ENCODE assay signal across 1 cellular context in the genomic region with DNA sequence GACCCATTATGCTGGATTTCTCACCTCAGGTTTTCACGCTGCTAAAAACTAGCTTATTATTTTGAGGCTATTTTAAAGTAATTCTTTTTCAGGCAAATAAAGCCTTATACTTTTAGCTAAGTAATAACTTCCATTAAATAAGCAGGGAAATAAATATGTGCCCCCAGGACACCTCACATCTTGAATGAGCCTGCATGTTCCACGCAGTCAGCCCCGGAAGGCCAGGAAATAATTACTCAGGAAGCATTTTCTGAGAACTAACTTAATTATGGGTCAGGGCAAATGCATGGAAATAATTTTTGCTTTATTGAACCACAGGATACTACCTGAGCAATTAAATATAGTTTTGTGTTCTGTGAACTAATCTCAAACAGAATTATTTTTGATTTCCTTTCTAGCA.
TF ChIP-seq lines count a peak whose summit lies in the region.

No MANE protein-coding gene starts in this region.

TF ChIP-seq in GM12878, 131 proteins besides CTCF, POLR2A, EP300 and RAD21:
- no peak for TF ChIP-seq IKZF2 (IDR thresholded peaks at IDR 0.05)
